Comparison of ENCODE assay signal across 9 cellular contexts in the genomic region with DNA sequence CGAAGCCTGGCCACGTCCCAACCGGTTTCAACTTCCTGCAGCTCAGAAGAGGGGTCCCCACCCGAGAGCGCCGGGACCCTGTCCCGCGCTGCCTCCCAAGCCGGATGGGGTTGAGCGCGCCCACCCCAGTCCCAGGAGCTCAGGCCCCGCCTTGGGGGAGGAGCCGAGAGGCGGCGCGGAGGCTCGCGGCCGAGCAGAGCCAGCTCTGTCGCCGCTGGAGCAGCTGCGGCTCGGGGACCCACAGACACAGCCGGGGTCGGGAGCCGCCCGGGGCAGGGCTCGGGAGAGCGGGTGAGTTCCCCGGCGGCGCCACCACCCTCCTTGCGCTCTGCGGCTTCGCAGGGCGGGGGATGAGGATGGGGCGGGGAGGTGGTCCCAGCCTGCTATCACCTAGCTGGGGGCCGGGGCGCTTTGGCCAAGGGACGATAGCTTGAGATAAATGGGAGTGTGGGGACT. TPM values are rescaled to one million over a fixed set of nuclear protein-coding genes. Genes with fewer than 3 reads are reported as not detected.
A peak's percentile ranks its signal among the peaks of the same experiment; 100 is the strongest.
DNase-seq lines count a peak whose midpoint lies in the region; ATAC-seq and TF ChIP-seq lines count a peak whose summit lies in the region.
"Had no signal": no experiment of that assay in that cellular context is flagged by ENCODE, and none has a peak within 500 bp of the region (broad histone marks: within the 10 kb centered on the region; RNA-seq: fewer than 3 reads in every experiment).

A gene (plus strand): TSS at position 196 of the 456 bp plus-strand sequence. CDS start 30,229 bp downstream, outside the sequence.

- no peaks in the 10 kb centered on the region for H4K20me1 ChIP-seq in neural cell (ENCODE audit: insufficient read depth)

- peak within 1 kb of the TSS; percentile 91 for H3K4me3 ChIP-seq in GM12875 (ENCODE audit: low read depth, low read length)
- peak within 1 kb of the TSS; percentile 41 to 77 (median 56) for H3K4me3 ChIP-seq in esophagus squamous epithelium
- peak within 1 kb of the TSS; percentile 84 for H3K4me3 ChIP-seq in neural cell (ENCODE audit: low read length)

- H3K27ac ChIP-seq in esophagus squamous epithelium (peak within 1 kb of the TSS; percentile 65 to 87 (median 78)), neural cell (ENCODE audit: low read length) (no peak within 1 kb of the TSS)
- H3K27ac ChIP-seq: epithelial cell of prostate had no signal

- ATAC-seq in HG02623 (IDR thresholded peaks at IDR 0.05; ENCODE audit: unreplicated experiment), result peak; percentile 53

- no peaks in the 10 kb centered on the region for H3K9me3 ChIP-seq in esophagus squamous epithelium
- H3K9me3 ChIP-seq in neural cell (ENCODE audit: low read length), result no peaks in the 10 kb centered on the region

- TF ChIP-seq EP300 in neural cell (conservative IDR thresholded peaks at IDR 0.05; ENCODE audit: poor library complexity, severe bottlenecking), result no peak

- no peak for TF ChIP-seq RAD21 in neural cell (conservative IDR thresholded peaks at IDR 0.05)

- no peaks in the 10 kb centered on the region for H3K79me2 ChIP-seq in neural cell (replicated peaks; ENCODE audit: insufficient read depth, low read length)

- TF ChIP-seq POLR2A in esophagus squamous epithelium (IDR thresholded peaks at IDR 0.05), result peak in 1 of 4 donors; percentile 78

- WGBS in esophagus squamous epithelium, 2 donors, result 6% methylated on average over 7 of the region's 40 CpGs; no CpG with 5 or more reads in 1 of the 2 donors

- no peaks in the 10 kb centered on the region for H3K9me2 ChIP-seq in neural cell (ENCODE audit: insufficient read depth, low read length)

- peak within 1 kb of the TSS; percentile 51 for H2AFZ ChIP-seq in neural cell (ENCODE audit: low read depth, low read length)

- peak within 1 kb of the TSS; percentile 48 for H3K4me2 ChIP-seq in neural cell (ENCODE audit: low read length)

- DNase-seq in NCI-H69 (lab: John Stamatoyannopoulos, UW), result peak; percentile 54
- peak; percentile 71 for DNase-seq in activated T-cell treated with anti-CD3 and anti-CD28 coated beads for 4 hours
- no peak for DNase-seq in esophagus squamous epithelium (lab: John Stamatoyannopoulos, UW)
- DNase-seq in stimulated activated naive CD4-positive, alpha-beta T cell treated with Interleukin-2 at 50 U/mL for 16 hours (lab: John Stamatoyannopoulos, UW), result peak; percentile 64
- DNase-seq in NCI-H2107 treated with DMSO at 0.1 percent for 48 hours (lab: John Stamatoyannopoulos, UW; ENCODE audit: unreplicated experiment), result no peak

- H3K27me3 ChIP-seq in esophagus squamous epithelium (peaks cover 5 to 59% (median 8%) of the 10 kb centered on the region in 4 donors), neural cell (ENCODE audit: insufficient read depth, low read depth, low read length) (peaks cover 35% of the 10 kb centered on the region)

- no peak for TF ChIP-seq CTCF in GM12875 (IDR thresholded peaks at IDR 0.05; ENCODE audit: borderline replicate concordance, insufficient read depth, low read depth, low read length)
- no peak for TF ChIP-seq CTCF in esophagus squamous epithelium (IDR thresholded peaks at IDR 0.05)
- no peak for TF ChIP-seq CTCF in neural cell (IDR thresholded peaks at IDR 0.05; ENCODE audit: poor library complexity, severe bottlenecking)

- intact Hi-C loops in esophagus squamous epithelium (cut with DNase I), result no loop called here

- no peaks in the 10 kb centered on the region for H3K36me3 ChIP-seq in esophagus squamous epithelium
- no peaks in the 10 kb centered on the region for H3K36me3 ChIP-seq in neural cell (ENCODE audit: insufficient read depth, low read length)

- peak within 1 kb of the TSS; percentile 65 for H3K9ac ChIP-seq in neural cell (ENCODE audit: low read length)

- peaks cover 6 to 54% (median 16%) of the 10 kb centered on the region in 3 donors for H3K4me1 ChIP-seq in esophagus squamous epithelium

- no peaks in the 10 kb centered on the region for H3F3A ChIP-seq in neural cell (ENCODE audit: insufficient read depth, low read length, poor library complexity, severe bottlenecking)

TF ChIP-seq in neural cell, 6 proteins besides CTCF, POLR2A, EP300 and RAD21:
- TF ChIP-seq, protein P1, sequence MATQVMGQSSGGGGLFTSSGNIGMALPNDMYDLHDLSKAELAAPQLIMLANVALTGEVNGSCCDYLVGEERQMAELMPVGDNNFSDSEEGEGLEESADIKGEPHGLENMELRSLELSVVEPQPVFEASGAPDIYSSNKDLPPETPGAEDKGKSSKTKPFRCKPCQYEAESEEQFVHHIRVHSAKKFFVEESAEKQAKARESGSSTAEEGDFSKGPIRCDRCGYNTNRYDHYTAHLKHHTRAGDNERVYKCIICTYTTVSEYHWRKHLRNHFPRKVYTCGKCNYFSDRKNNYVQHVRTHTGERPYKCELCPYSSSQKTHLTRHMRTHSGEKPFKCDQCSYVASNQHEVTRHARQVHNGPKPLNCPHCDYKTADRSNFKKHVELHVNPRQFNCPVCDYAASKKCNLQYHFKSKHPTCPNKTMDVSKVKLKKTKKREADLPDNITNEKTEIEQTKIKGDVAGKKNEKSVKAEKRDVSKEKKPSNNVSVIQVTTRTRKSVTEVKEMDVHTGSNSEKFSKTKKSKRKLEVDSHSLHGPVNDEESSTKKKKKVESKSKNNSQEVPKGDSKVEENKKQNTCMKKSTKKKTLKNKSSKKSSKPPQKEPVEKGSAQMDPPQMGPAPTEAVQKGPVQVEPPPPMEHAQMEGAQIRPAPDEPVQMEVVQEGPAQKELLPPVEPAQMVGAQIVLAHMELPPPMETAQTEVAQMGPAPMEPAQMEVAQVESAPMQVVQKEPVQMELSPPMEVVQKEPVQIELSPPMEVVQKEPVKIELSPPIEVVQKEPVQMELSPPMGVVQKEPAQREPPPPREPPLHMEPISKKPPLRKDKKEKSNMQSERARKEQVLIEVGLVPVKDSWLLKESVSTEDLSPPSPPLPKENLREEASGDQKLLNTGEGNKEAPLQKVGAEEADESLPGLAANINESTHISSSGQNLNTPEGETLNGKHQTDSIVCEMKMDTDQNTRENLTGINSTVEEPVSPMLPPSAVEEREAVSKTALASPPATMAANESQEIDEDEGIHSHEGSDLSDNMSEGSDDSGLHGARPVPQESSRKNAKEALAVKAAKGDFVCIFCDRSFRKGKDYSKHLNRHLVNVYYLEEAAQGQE (IDR thresholded peaks at IDR 0.05; ENCODE audit: borderline replicate concordance), result no peak
- TF ChIP-seq POLR2AphosphoS5 (IDR thresholded peaks at IDR 0.05), result peak; percentile 47

RNA-seq across cellular contexts. Expression of the gene that starts here (rescaled TPM):
- 1 to 10 TPM in 3 of 4 donors, under 1 TPM in 1; 0.99 to 6.7 (median 3.6) TPM for total RNA-seq in esophagus squamous epithelium
- polyA plus RNA-seq in neural cell, result 1.9 and 2.2 TPM in 2 replicates
- 3.6 and 4.1 TPM in 2 replicates for polyA minus RNA-seq in neural cell

Comparison
In these comparisons a context has a peak if more than half of its experiments do, and no peak if none do; other contexts are left out.
1. DNase-seq: peak in NCI-H69 (single experiment), activated T-cell treated with anti-CD3 and anti-CD28 coated beads for 4 hours (single experiment) and stimulated activated naive CD4-positive, alpha-beta T cell treated with Interleukin-2 at 50 U/mL for 16 hours (single experiment); none in esophagus squamous epithelium (single experiment) and NCI-H2107 treated with DMSO at 0.1 percent for 48 hours (single experiment).
2. Peak in every context shown above with its lines, with median percentiles within 50 percentile points of each other: H3K4me3 ChIP-seq.